Comparison of ENCODE assay signal across 21 cellular contexts in the genomic region with DNA sequence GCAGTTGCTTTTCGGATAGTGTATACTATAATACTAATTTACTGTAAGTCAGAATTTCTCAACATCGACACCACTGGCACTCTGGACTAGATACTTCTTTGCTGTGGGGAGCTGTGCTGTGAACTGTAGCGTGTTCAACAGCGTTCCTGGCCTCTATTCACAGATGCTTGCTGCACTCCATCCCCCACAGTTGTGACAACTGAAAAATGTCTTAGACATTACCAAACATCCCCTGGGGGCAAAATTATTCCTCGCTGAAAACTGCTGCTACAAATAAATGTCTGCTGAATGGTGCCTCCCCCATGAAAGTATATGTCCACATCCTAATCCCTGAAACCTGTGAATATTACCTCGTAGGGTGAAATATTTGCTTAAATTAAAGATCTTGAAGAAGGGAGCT. TPM values are rescaled to one million over a fixed set of nuclear protein-coding genes. Genes with fewer than 3 reads are reported as not detected.
DNase-seq lines count a peak whose midpoint lies in the region; ATAC-seq and TF ChIP-seq lines count a peak whose summit lies in the region.
"Had no signal": no experiment of that assay in that cellular context is flagged by ENCODE, and none has a peak within 500 bp of the region (broad histone marks: within the 10 kb centered on the region; RNA-seq: fewer than 3 reads in every experiment).

No MANE protein-coding gene starts in this region.

- H3K9me3 ChIP-seq in left ventricle myocardium inferior (replicated peaks) (no peaks in the 10 kb centered on the region), SK-N-MC (ENCODE audit: low read depth, low read length) (no peaks in the 10 kb centered on the region)
- H3K9me3 ChIP-seq: BE2C had no signal

- no peak overlapping the region for H3K4me3 ChIP-seq in left ventricle myocardium inferior
- peak overlapping the region; percentile 51 for H3K4me3 ChIP-seq in SK-N-MC
- no peak overlapping the region for H3K4me3 ChIP-seq in foreskin fibroblast (ENCODE audit: low read depth in 1 of 2, low read length in 2 of 2)

- no peaks in the 10 kb centered on the region for H3K36me3 ChIP-seq in left ventricle myocardium inferior
- H3K36me3 ChIP-seq in SK-N-MC (ENCODE audit: insufficient read depth, low read length): no peaks in the 10 kb centered on the region
- H3K36me3 ChIP-seq: BE2C had no signal

- peaks cover 12% of the 10 kb centered on the region for H3K4me1 ChIP-seq in left ventricle myocardium inferior
- H3K4me1 ChIP-seq: BE2C had no signal

- ATAC-seq in left ventricle myocardium superior (peak; percentile 29), HG03460 (IDR thresholded peaks at IDR 0.05; ENCODE audit: unreplicated experiment) (no peak)
- ATAC-seq: Panc1, Right ventricle myocardium inferior had no signal

- no peaks in the 10 kb centered on the region for H3K27me3 ChIP-seq in left ventricle myocardium inferior (ENCODE audit: low read depth)
- H3K27me3 ChIP-seq: BE2C had no signal

- TF ChIP-seq CTCF in left ventricle myocardium inferior (IDR thresholded peaks at IDR 0.05; ENCODE audit: borderline replicate concordance): no peak
- TF ChIP-seq CTCF in foreskin fibroblast (IDR thresholded peaks at IDR 0.05; ENCODE audit: low read depth, low read length): no peak

- DNase-seq in left ventricle myocardium superior: no peak
- no peak for DNase-seq in left ventricle myocardium inferior
- peak; percentile 59 for DNase-seq in SK-N-MC (ENCODE audit: low read depth, low spot score)
- DNase-seq in foreskin fibroblast: peak; percentile 31 to 73
- no peak for DNase-seq in CD1c-positive myeloid dendritic cell (ENCODE audit: extremely low spot score)
- no peak for DNase-seq in globus pallidus (ENCODE audit: low spot score)
- no peak for DNase-seq in iPS-NIHi7 (ENCODE audit: extremely low spot score)
- DNase-seq: BE2C, DMS79, H7, Karpas-422, MM.1S, NCI-H1092, NCI-H1436 treated with DMSO at 0.1 percent for 48 hours, NCI-H2029 treated with DMSO at 0.1 percent for 48 hours, NCI-H2171 treated with DMSO at 0.1 percent for 48 hours, NCI-H446 had no signal

- intact Hi-C loops in left ventricle myocardium superior (cut with micrococcal nuclease) (no loop called here), left ventricle myocardium inferior (cut with micrococcal nuclease) (no loop called here)

- H3K9ac ChIP-seq in SK-N-MC (ENCODE audit: insufficient read length): no peak overlapping the region

- no peak overlapping the region for H3K27ac ChIP-seq in left ventricle myocardium inferior (replicated peaks)
- peak overlapping the region; percentile 44 for H3K27ac ChIP-seq in SK-N-MC

RNA-seq across cellular contexts. Expression of a gene that starts 7.5 kb away (rescaled TPM):
- total RNA-seq in left ventricle myocardium superior: 16.8 TPM
- total RNA-seq in left ventricle myocardium inferior: 15.4 TPM

RNA-seq across cellular contexts. Expression of a gene that starts 12.0 kb away (rescaled TPM):
- 0.20 TPM for total RNA-seq in left ventricle myocardium superior
- total RNA-seq in left ventricle myocardium inferior: 0.47 TPM
- total RNA-seq: A172, H7 had no signal

RNA-seq across cellular contexts. Expression of a gene that starts 35.2 kb away (rescaled TPM):
- total RNA-seq in left ventricle myocardium superior (5.9 TPM), left ventricle myocardium inferior (6.4 TPM)

RNA-seq across cellular contexts. Expression of a gene that starts 45.5 kb away (rescaled TPM):
- total RNA-seq in left ventricle myocardium superior: 97.0 TPM
- total RNA-seq in left ventricle myocardium inferior: 86.7 TPM

RNA-seq across cellular contexts. Expression of a gene that starts 53.1 kb away (rescaled TPM):
- total RNA-seq in left ventricle myocardium superior: 41.5 TPM
- 36.5 TPM for total RNA-seq in left ventricle myocardium inferior

Comparison
In these comparisons a context has a peak if more than half of its experiments do, and no peak if none do; other contexts are left out.
1. DNase-seq: peak in SK-N-MC (single experiment) and foreskin fibroblast (2 of 2); none in left ventricle myocardium superior (single experiment), left ventricle myocardium inferior (single experiment), CD1c-positive myeloid dendritic cell (single experiment), globus pallidus (single experiment) and iPS-NIHi7 (single experiment).